Comparison of ENCODE assay signal across 10 cellular contexts in genomic region chr3:53748512-53749271, GRCh38.
DNase-seq lines count a peak whose midpoint lies in the region; ATAC-seq and TF ChIP-seq lines count a peak whose summit lies in the region.
"Had no signal": no experiment of that assay in that cellular context is flagged by ENCODE, and none has a peak within 500 bp of the region (broad histone marks: within the 10 kb centered on the region; RNA-seq: fewer than 3 reads in every experiment).

No MANE protein-coding gene starts in this region.

- no peaks in the 10 kb centered on the region for H3K9me2 ChIP-seq in DOHH2 (replicated peaks; ENCODE audit: control insufficient read depth, low read length)
- H3K9me2 ChIP-seq in PC-3 (replicated peaks; ENCODE audit: low read length), result no peaks in the 10 kb centered on the region

- POLR2A ChIA-PET in PC-3 (lab: Charles Lee; ENCODE audit: unreplicated experiment), result no interaction called here

- DNase-seq in PC-3 (no peak), uterus (no peak)
- no peak for DNase-seq in activated T-cell treated with anti-CD3 and anti-CD28 coated beads, Interleukin-2, amount 50 U/mL, for 48 hours
- DNase-seq in effector memory CD4-positive, alpha-beta T cell, result no peak
- DNase-seq: CD8-positive, alpha-beta T cell; foreskin fibroblast had no signal

- H3K9ac ChIP-seq in PC-3 (ENCODE audit: low read length), result no peak overlapping the region

- no peak for TF ChIP-seq EP300 in gastroesophageal sphincter (IDR thresholded peaks at IDR 0.05)

- no peaks in the 10 kb centered on the region for H4K20me1 ChIP-seq in DOHH2 (ENCODE audit: control insufficient read depth, insufficient read depth, low read depth, low read length)
- H4K20me1 ChIP-seq in PC-3 (ENCODE audit: low read length), result no peaks in the 10 kb centered on the region

- H3K36me3 ChIP-seq in DOHH2 (ENCODE audit: control insufficient read depth, low read length), result no peaks in the 10 kb centered on the region
- H3K36me3 ChIP-seq in gastroesophageal sphincter, result no peaks in the 10 kb centered on the region
- H3K36me3 ChIP-seq in PC-3 (ENCODE audit: low read depth, low read length), result no peaks in the 10 kb centered on the region
- H3K36me3 ChIP-seq in effector memory CD4-positive, alpha-beta T cell (ENCODE audit: control insufficient read depth, insufficient read depth, low read length), result no peaks in the 10 kb centered on the region
- no peaks in the 10 kb centered on the region for H3K36me3 ChIP-seq in uterus

- H3F3A ChIP-seq in DOHH2 (ENCODE audit: control insufficient read depth, insufficient read depth), result no peaks in the 10 kb centered on the region
- H3F3A ChIP-seq in PC-3 (ENCODE audit: low read length, unreplicated experiment), result no peaks in the 10 kb centered on the region

- ATAC-seq in GM19452 (IDR thresholded peaks at IDR 0.05; ENCODE audit: unreplicated experiment), result peak; percentile 91
- peak; percentile 82 for ATAC-seq in HG03135 (IDR thresholded peaks at IDR 0.05; ENCODE audit: unreplicated experiment)
- peak; percentile 58 for ATAC-seq in gastroesophageal sphincter
- ATAC-seq in PC-3, result no peak
- ATAC-seq: CD8-positive, alpha-beta T cell had no signal

- H3K27ac ChIP-seq in DOHH2 (ENCODE audit: low read depth, low read length), result no peak overlapping the region
- H3K27ac ChIP-seq in gastroesophageal sphincter, result no peak overlapping the region
- no peak overlapping the region for H3K27ac ChIP-seq in PC-3 (ENCODE audit: low read length)
- H3K27ac ChIP-seq in effector memory CD4-positive, alpha-beta T cell (ENCODE audit: insufficient read depth, low read length, poor library complexity, severe bottlenecking), result no peak overlapping the region
- no peak overlapping the region for H3K27ac ChIP-seq in uterus

- intact Hi-C loops in PC-3 (cut with micrococcal nuclease) (no loop called here), uterus (cut with DNase I; ENCODE audit: low total_unique reads) (no loop called here)

- H3K4me2 ChIP-seq in DOHH2 (ENCODE audit: low read length), result peak overlapping the region; percentile 29
- no peak overlapping the region for H3K4me2 ChIP-seq in PC-3 (ENCODE audit: low read length)

- H3K79me2 ChIP-seq in DOHH2 (ENCODE audit: control insufficient read depth, low read length), result no peaks in the 10 kb centered on the region
- H3K79me2 ChIP-seq in PC-3 (ENCODE audit: low read length), result no peaks in the 10 kb centered on the region

- H3K27me3 ChIP-seq in DOHH2 (ENCODE audit: control insufficient read depth, low read length) (peaks cover 9% of the 10 kb centered on the region), gastroesophageal sphincter (no peaks in the 10 kb centered on the region), PC-3 (ENCODE audit: low read length) (peaks cover 93% of the 10 kb centered on the region), uterus (no peaks in the 10 kb centered on the region)
- no peaks in the 10 kb centered on the region for H3K27me3 ChIP-seq in effector memory CD4-positive, alpha-beta T cell (replicated peaks; ENCODE audit: control insufficient read depth, insufficient read depth, low read length, poor library complexity, severe bottlenecking)

- no peak for TF ChIP-seq POLR2A in gastroesophageal sphincter (IDR thresholded peaks at IDR 0.05)
- TF ChIP-seq POLR2A in uterus (IDR thresholded peaks at IDR 0.05), result no peak

- no peaks in the 10 kb centered on the region for H3K9me3 ChIP-seq in DOHH2 (ENCODE audit: control insufficient read depth, insufficient read depth, low read length)
- H3K9me3 ChIP-seq in gastroesophageal sphincter, result no peaks in the 10 kb centered on the region
- no peaks in the 10 kb centered on the region for H3K9me3 ChIP-seq in PC-3 (ENCODE audit: low read length)
- no peaks in the 10 kb centered on the region for H3K9me3 ChIP-seq in effector memory CD4-positive, alpha-beta T cell (ENCODE audit: control insufficient read depth, low read length)
- no peaks in the 10 kb centered on the region for H3K9me3 ChIP-seq in uterus

- WGBS in gastroesophageal sphincter (ENCODE audit: low coverage in 1 of 2), 2 donors, result 84 to 100% methylated on average over 3 to 6 of the region's 8 CpGs

- H3K4me3 ChIP-seq in DOHH2 (ENCODE audit: low read length), result no peak overlapping the region
- no peak overlapping the region for H3K4me3 ChIP-seq in gastroesophageal sphincter
- no peak overlapping the region for H3K4me3 ChIP-seq in PC-3 (ENCODE audit: low read length)
- no peak overlapping the region for H3K4me3 ChIP-seq in effector memory CD4-positive, alpha-beta T cell (ENCODE audit: insufficient read depth, low read depth, low read length, poor library complexity, severe bottlenecking)
- no peak overlapping the region for H3K4me3 ChIP-seq in uterus

- no TSS peak for BruUV-seq in PC-3 (replicated peaks; lab: Mats Ljungman, UMichigan)

- CTCF ChIA-PET in PC-3 (lab: Charles Lee), result no interaction called here

- H2AFZ ChIP-seq in PC-3 (ENCODE audit: low read length), result no peak overlapping the region

- no peak for TF ChIP-seq CTCF in DOHH2 (IDR thresholded peaks at IDR 0.05; ENCODE audit: low read depth, low read length, poor library complexity, severe bottlenecking)
- no peak for TF ChIP-seq CTCF in gastroesophageal sphincter (IDR thresholded peaks at IDR 0.05)
- TF ChIP-seq CTCF in PC-3 (conservative IDR thresholded peaks at IDR 0.05; ENCODE audit: low read depth, low read length), result no peak
- no peak for TF ChIP-seq CTCF in uterus (IDR thresholded peaks at IDR 0.05)

- H3K4me1 ChIP-seq in DOHH2 (ENCODE audit: control insufficient read depth, low read length) (peaks cover 23% of the 10 kb centered on the region), gastroesophageal sphincter (no peaks in the 10 kb centered on the region), PC-3 (ENCODE audit: insufficient read depth, low read length) (no peaks in the 10 kb centered on the region), uterus (no peaks in the 10 kb centered on the region)
- H3K4me1 ChIP-seq in effector memory CD4-positive, alpha-beta T cell (ENCODE audit: control insufficient read depth, insufficient read depth, low read length, poor library complexity, severe bottlenecking), result no peaks in the 10 kb centered on the region
